Comparison of ENCODE assay signal across 8 cellular contexts in genomic region chr4:24419147-24420034, GRCh38.
DNase-seq lines count a peak whose midpoint lies in the region; ATAC-seq and TF ChIP-seq lines count a peak whose summit lies in the region.

No MANE protein-coding gene starts in this region.

- TF ChIP-seq CTCF in 22Rv1 (IDR thresholded peaks at IDR 0.05) (peak; percentile 92), GM13977 (IDR thresholded peaks at IDR 0.05; ENCODE audit: extremely low read depth, insufficient read depth, missing control alignments) (peak; percentile 97)

- H3K27ac ChIP-seq in 22Rv1: no peak overlapping the region

- peak; percentile 95 for ATAC-seq in HG02870 (IDR thresholded peaks at IDR 0.05; ENCODE audit: unreplicated experiment)

- in situ Hi-C loops in GM13977 (cut with MboI; ENCODE audit: low pct_unique_long_range_greater_than_20kb, low sequenced_read_pairs, unreplicated experiment): loop anchor here (25.0 kb wide), 1 partner anchor 1282 kb away; no protein-coding TSS in a partner anchor
- in situ Hi-C loops in T47D (cut with HindIII; ENCODE audit: low pct_unique_long_range_greater_than_20kb, low sequenced_read_pairs): no loop called here

- peak; percentile 74 for DNase-seq in GM13977 (ENCODE audit: low spot score)
- DNase-seq in NCI-H2029 (lab: John Stamatoyannopoulos, UW): peak; percentile 68
- peak; percentile 54 for DNase-seq in UCSD-AML1 (lab: John Stamatoyannopoulos, UW; ENCODE audit: unreplicated experiment)
- DNase-seq in T47D (ENCODE audit: low read depth in 1 of 2, low spot score in 1 of 2): peak; percentile 66 to 76
- DNase-seq in iris pigment epithelial cell (ENCODE audit: low read depth): peak; percentile 56
- peak; percentile 76 to 79 for DNase-seq in stimulated activated CD4-positive, alpha-beta T cell treated with anti-CD3 and anti-CD28 coated beads, Interleukin-2, amount 100 ng/mL, for 24 hours
